In genomic region chr10:100345570-100346330, GRCh38 we compare ENCODE assay signal across 10 cellular contexts. TPM values are rescaled to one million over a fixed set of nuclear protein-coding genes. Genes with fewer than 3 reads are reported as not detected.
DNase-seq lines count a peak whose midpoint lies in the region; ATAC-seq and TF ChIP-seq lines count a peak whose summit lies in the region.
"Had no signal": no experiment of that assay in that cellular context is flagged by ENCODE, and none has a peak within 500 bp of the region (broad histone marks: within the 10 kb centered on the region; RNA-seq: fewer than 3 reads in every experiment).

No MANE protein-coding gene starts in this region.

- H3K36me3 ChIP-seq in fibroblast of lung (ENCODE audit: control insufficient read depth, insufficient read depth, low read length) (peaks cover 8% of the 10 kb centered on the region), prostate gland (no peaks in the 10 kb centered on the region)

- peak; percentile 21 for DNase-seq in NCI-H2171 treated with DMSO at 0.1 percent for 48 hours (lab: John Stamatoyannopoulos, UW)
- no peak for DNase-seq in NCI-H2171 (lab: John Stamatoyannopoulos, UW)
- peak; percentile 25 for DNase-seq in SK-MEL-5 (ENCODE audit: low read depth, low spot score)
- peak; percentile 64 to 85 for DNase-seq in fibroblast of lung (ENCODE audit: low read depth in 2 of 2)
- no peak for DNase-seq in prostate gland (ENCODE audit: low spot score)
- no peak for DNase-seq in NCI-H1436 treated with DMSO at 0.1 percent for 48 hours (lab: John Stamatoyannopoulos, UW)
- DNase-seq in stimulated activated CD4-positive, alpha-beta T cell treated with anti-CD3 and anti-CD28 coated beads, Interleukin-4, amount 100 ng/mL, for 24 hours = no peak

- H3K4me2 ChIP-seq in fibroblast of lung (ENCODE audit: extremely low read depth, insufficient read depth, low read length) = peak overlapping the region; percentile 89

- H3K4me1 ChIP-seq in fibroblast of lung (ENCODE audit: control insufficient read depth, extremely low read depth, insufficient read depth, low read length) (peaks cover 8% of the 10 kb centered on the region), prostate gland (replicated peaks) (peaks cover 6% of the 10 kb centered on the region)

- ATAC-seq in GM18519 (IDR thresholded peaks at IDR 0.05; ENCODE audit: low FRiP score, unreplicated experiment) = no peak

- H3K4me3 ChIP-seq in fibroblast of lung (replicated peaks in 1 of 4; ENCODE audit: control extremely low read depth in 1 of 4, insufficient read depth in 1 of 4, low read depth in 3 of 4, low read length in 4 of 4) = peak overlapping the region; percentile 59 to 96 (median 82)
- H3K4me3 ChIP-seq in prostate gland = peak overlapping the region in 1 of 2 donors; percentile 82

- peak overlapping the region; percentile 60 for H3K9ac ChIP-seq in fibroblast of lung (ENCODE audit: insufficient read depth, low read length)

- H3K9me3 ChIP-seq in fibroblast of lung (ENCODE audit: control insufficient read depth, insufficient read depth, low read depth, low read length) = no peaks in the 10 kb centered on the region
- H3K9me3 ChIP-seq in prostate gland = no peaks in the 10 kb centered on the region

- in situ Hi-C loops in SK-MEL-5 (cut with HindIII; ENCODE audit: low pct_unique_long_range_greater_than_20kb, low sequenced_read_pairs) = no loop called here

- TF ChIP-seq CTCF in fibroblast of lung (conservative IDR thresholded peaks at IDR 0.05 in 1 of 2, IDR thresholded peaks at IDR 0.05 in 1 of 2; ENCODE audit: low read depth in 1 of 2, low read length in 2 of 2) (no peak), prostate gland (IDR thresholded peaks at IDR 0.05) (no peak)

- H3K27me3 ChIP-seq in fibroblast of lung (ENCODE audit: control insufficient read depth, insufficient read depth, low read length) (no peaks in the 10 kb centered on the region), prostate gland (replicated peaks; ENCODE audit: insufficient read depth) (no peaks in the 10 kb centered on the region)

- H4K20me1 ChIP-seq in fibroblast of lung (ENCODE audit: control insufficient read depth, extremely low read depth, insufficient read depth, low read length) = peaks cover 4% of the 10 kb centered on the region

- no peak overlapping the region for H2AFZ ChIP-seq in fibroblast of lung (ENCODE audit: low read length)

- H3K27ac ChIP-seq in fibroblast of lung (ENCODE audit: insufficient read depth, low read length) (no peak overlapping the region), prostate gland (peak overlapping the region; percentile 84 to 88)

- H3K79me2 ChIP-seq in fibroblast of lung (ENCODE audit: control insufficient read depth, insufficient read depth, low read length) = peaks cover 38% of the 10 kb centered on the region

- no peak for TF ChIP-seq POLR2A in prostate gland (IDR thresholded peaks at IDR 0.05)

- WGBS in prostate gland = 64% methylated on average over 9 of the region's 9 CpGs

- intact Hi-C loops in prostate gland (cut with DNase I) = no loop called here

RNA-seq across cellular contexts. Expression of gene SCD, which starts 1.3 kb away (rescaled TPM):
- 867 and 870 TPM in 2 replicates for total RNA-seq in SK-MEL-5 (2014; rRNA removed; shearing (Covaris generic))
- 512 and 677 TPM in 2 replicates for polyA plus RNA-seq in SK-MEL-5 (2015; cell fraction: cytosol; rRNA removed)
- polyA plus RNA-seq in SK-MEL-5 (2015; cell fraction: nucleus; rRNA removed) = 140 and 171 TPM in 2 replicates
- total RNA-seq in fibroblast of lung (367 and 537 TPM in 2 replicates), prostate gland (100 to 1,000 TPM in 1 of 2 donors, 10 to 100 TPM in 1; 95.5 to 179 TPM)
- polyA plus RNA-seq in fibroblast of lung = 548 and 754 TPM in 2 replicates
- polyA plus RNA-seq in fibroblast of lung (2012) = 398 and 550 TPM in 2 replicates
- 625 and 720 TPM in 2 replicates for polyA minus RNA-seq in fibroblast of lung (ENCODE audit: low replicate concordance)

RNA-seq across cellular contexts. Expression of gene PKD2L1, which starts 15.7 kb away (rescaled TPM):
- total RNA-seq in SK-MEL-5 (2014; rRNA removed; shearing (Covaris generic)) = not detected in 2 replicates
- polyA plus RNA-seq in SK-MEL-5 (2015; cell fraction: cytosol; rRNA removed) = not detected in 2 replicates
- 0.12 TPM in 1 of 2 replicates, not detected in the other for polyA plus RNA-seq in SK-MEL-5 (2015; cell fraction: nucleus; rRNA removed)
- not detected in 2 replicates for total RNA-seq in fibroblast of lung
- polyA plus RNA-seq in fibroblast of lung = not detected in 2 replicates
- polyA plus RNA-seq in fibroblast of lung (2012) = not detected in 2 replicates
- not detected in 2 replicates for polyA minus RNA-seq in fibroblast of lung (ENCODE audit: low replicate concordance)
- under 1 TPM; 0.09 to 0.34 TPM for total RNA-seq in prostate gland
- total RNA-seq: Daoy had no signal
- polyA plus RNA-seq: esophagus had no signal

RNA-seq across cellular contexts. Expression of gene BLOC1S2, which starts 59.3 kb away (rescaled TPM):
- total RNA-seq in SK-MEL-5 (2014; rRNA removed; shearing (Covaris generic)) = 48.6 and 55.5 TPM in 2 replicates
- polyA plus RNA-seq in SK-MEL-5 (2015; cell fraction: cytosol; rRNA removed) = 24.8 and 36.2 TPM in 2 replicates
- polyA plus RNA-seq in SK-MEL-5 (2015; cell fraction: nucleus; rRNA removed) = 23.1 and 30.1 TPM in 2 replicates
- 59.1 and 88.8 TPM in 2 replicates for total RNA-seq in fibroblast of lung
- polyA plus RNA-seq in fibroblast of lung = 48.1 and 49.4 TPM in 2 replicates
- polyA plus RNA-seq in fibroblast of lung (2012) = 47.2 and 53.1 TPM in 2 replicates
- 2.8 and 4.4 TPM in 2 replicates for polyA minus RNA-seq in fibroblast of lung (ENCODE audit: low replicate concordance)
- 10 to 100 TPM; 21.1 to 33.8 TPM for total RNA-seq in prostate gland

Comparison
In these comparisons a context has a peak if more than half of its experiments do, and no peak if none do; other contexts are left out.
1. DNase-seq: peak in NCI-H2171 treated with DMSO at 0.1 percent for 48 hours (single experiment), SK-MEL-5 (single experiment) and fibroblast of lung (2 of 2); none in NCI-H2171 (single experiment), prostate gland (single experiment), NCI-H1436 treated with DMSO at 0.1 percent for 48 hours (single experiment) and stimulated activated CD4-positive, alpha-beta T cell treated with anti-CD3 and anti-CD28 coated beads, Interleukin-4, amount 100 ng/mL, for 24 hours (single experiment).